In genomic region chr20:40911152-40911551, GRCh38 we compare ENCODE assay signal across 3 cellular contexts.
A peak's percentile ranks its signal among the peaks of the same experiment; 100 is the strongest.
DNase-seq lines count a peak whose midpoint lies in the region; ATAC-seq and TF ChIP-seq lines count a peak whose summit lies in the region.
"Not testable (repeated sequence)": the region's sequence is repeated elsewhere in the genome, so short reads cannot be mapped to it uniquely, and the experiment has no call there.

No MANE protein-coding gene starts in this region.

- TF ChIP-seq CTCF in DND-41 (IDR thresholded peaks at IDR 0.05; ENCODE audit: borderline replicate concordance, extremely low read depth, low read length, poor library complexity, severe bottlenecking); type B pancreatic cell (conservative IDR thresholded peaks at IDR 0.05): not testable (repeated sequence)

- not testable (repeated sequence) for H3K4me3 ChIP-seq in DND-41 (ENCODE audit: low read depth in 1 of 2, low read length in 2 of 2)

- H3K4me1 Mint-ChIP-seq in type B pancreatic cell (ENCODE audit: unreplicated experiment) = not testable (repeated sequence)

- not testable (repeated sequence) for H4K20me1 ChIP-seq in DND-41 (ENCODE audit: insufficient read depth, low read length)

- not testable (repeated sequence) for H3K27me3 Mint-ChIP-seq in type B pancreatic cell

- not testable (repeated sequence) for ATAC-seq in DND-41 (ENCODE audit: insufficient read depth, low read depth)

- peaks cover 26% of the 10 kb centered on the region for H3K4me1 ChIP-seq in DND-41 (ENCODE audit: insufficient read depth, low read length)

- H3K79me2 ChIP-seq in DND-41 (ENCODE audit: insufficient read depth, low read length) = not testable (repeated sequence)

- H3K9me3 ChIP-seq in DND-41 (ENCODE audit: insufficient read depth, low read length, severe bottlenecking) = not testable (repeated sequence)

- not testable (repeated sequence) for H3K27ac Mint-ChIP-seq in type B pancreatic cell

- H3K4me3 Mint-ChIP-seq in type B pancreatic cell = not testable (repeated sequence)

- not testable (repeated sequence) for H3K9me3 Mint-ChIP-seq in type B pancreatic cell

- not testable (repeated sequence) for DNase-seq in DND-41
- peak; percentile 18 for DNase-seq in islet precursor cell
- peak; percentile 53 for DNase-seq in type B pancreatic cell (ENCODE audit: extremely low spot score, unreplicated experiment)

- not testable (repeated sequence) for H3K36me3 ChIP-seq in DND-41 (ENCODE audit: insufficient read depth, low read length)

- H3K36me3 Mint-ChIP-seq in type B pancreatic cell = not testable (repeated sequence)

- not testable (repeated sequence) for H3K27me3 ChIP-seq in DND-41 (ENCODE audit: insufficient read depth, low read length, poor library complexity)

- H3K27ac ChIP-seq in DND-41 (ENCODE audit: low read length) = peak overlapping the region; percentile 21; the same call in 1 of the 2 replicates

- H2AFZ ChIP-seq in DND-41 (ENCODE audit: low read depth, low read length) = not testable (repeated sequence)

- not testable (repeated sequence) for H3K9ac ChIP-seq in DND-41 (ENCODE audit: low read depth, low read length)

- H3K4me2 ChIP-seq in DND-41 (ENCODE audit: insufficient read depth, low read length) = not testable (repeated sequence)
